ENCODE assay signal across 11 cellular contexts in the genomic region with DNA sequence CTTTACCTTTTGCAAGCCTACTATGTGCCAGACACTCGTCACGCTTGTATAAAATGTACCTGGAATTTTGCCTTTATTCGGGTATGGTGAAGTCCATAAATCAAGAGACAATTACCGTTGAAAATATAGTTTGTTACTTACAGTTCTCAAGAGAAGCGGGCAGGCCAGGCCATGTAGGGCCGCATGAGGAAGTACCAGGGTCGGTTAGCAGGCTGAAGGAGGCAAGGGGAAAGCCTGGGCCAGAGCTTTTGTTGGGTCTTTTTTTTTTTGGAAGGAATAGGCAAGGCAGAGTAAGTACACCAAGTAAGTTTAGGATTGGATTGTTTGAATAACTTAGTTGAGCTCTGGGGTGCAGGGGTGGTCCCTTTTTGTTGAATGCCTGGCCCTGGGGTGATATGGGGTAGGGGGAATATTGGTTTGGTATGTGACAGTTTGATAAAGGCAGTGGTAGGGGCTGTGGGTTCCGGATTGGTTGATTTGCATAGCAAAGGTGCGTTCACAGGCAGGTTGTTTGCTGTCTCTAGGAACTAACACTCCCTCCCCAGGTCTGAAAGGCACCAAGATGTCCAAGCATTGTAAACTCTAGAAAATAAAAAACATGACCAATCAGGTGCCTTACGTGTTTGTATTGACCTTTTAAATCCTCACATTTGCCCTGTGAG.
A peak's percentile ranks its signal among the peaks of the same experiment; 100 is the strongest.
DNase-seq lines count a peak whose midpoint lies in the region; ATAC-seq and TF ChIP-seq lines count a peak whose summit lies in the region.
"Had no signal": no experiment of that assay in that cellular context is flagged by ENCODE, and none has a peak within 500 bp of the region (broad histone marks: within the 10 kb centered on the region; RNA-seq: fewer than 3 reads in every experiment).

No MANE protein-coding gene starts in this region.

- no peak for TF ChIP-seq POLR2A in tibial nerve (IDR thresholded peaks at IDR 0.05)

- WGBS in mesendoderm (ENCODE audit: extremely low coverage, insufficient coverage, low lambda C conversion rate) = no CpG with 5 or more reads among the region's 10 CpGs
- WGBS in tibial nerve, 2 donors = 82% methylated on average over 10 of the region's 10 CpGs

- H3F3A ChIP-seq in OCI-LY1 (ENCODE audit: insufficient read depth, low read length) = no peaks in the 10 kb centered on the region

- H3K27me3 ChIP-seq in H7 (ENCODE audit: control insufficient read depth, insufficient read depth, low read length) (no peaks in the 10 kb centered on the region), OCI-LY1 (ENCODE audit: insufficient read depth, low read length) (no peaks in the 10 kb centered on the region; the same call in 1 of the 2 replicates), mesendoderm (ENCODE audit: insufficient read depth, low read length, poor library complexity) (no peaks in the 10 kb centered on the region), tibial nerve (no peaks in the 10 kb centered on the region)

- H3K4me3 ChIP-seq in H7 (ENCODE audit: insufficient read depth, low read depth, low read length) (no peak overlapping the region), OCI-LY1 (ENCODE audit: low read depth, low read length, poor library complexity, severe bottlenecking) (peak overlapping the region; percentile 40), mesendoderm (ENCODE audit: low read length) (no peak overlapping the region), tibial nerve (no peak overlapping the region)
- H3K4me3 ChIP-seq: GM12878 had no signal

- peaks cover 47% of the 10 kb centered on the region for H3K4me1 ChIP-seq in OCI-LY1 (ENCODE audit: insufficient read depth, low read length, severe bottlenecking)
- peaks cover 16% of the 10 kb centered on the region for H3K4me1 ChIP-seq in mesendoderm (ENCODE audit: control insufficient read depth, low read depth, low read length)
- H3K4me1 ChIP-seq in tibial nerve = no peaks in the 10 kb centered on the region

- H3K4ac ChIP-seq in mesendoderm (ENCODE audit: low read depth, low read length) = no peak overlapping the region

- no peaks in the 10 kb centered on the region for H3K36me3 ChIP-seq in H7 (replicated peaks; ENCODE audit: control insufficient read depth, insufficient read depth, low read length)
- no peaks in the 10 kb centered on the region; the same call in 1 of the 2 replicates for H3K36me3 ChIP-seq in OCI-LY1 (ENCODE audit: insufficient read depth, low read length)
- H3K36me3 ChIP-seq in mesendoderm (ENCODE audit: control insufficient read depth, insufficient read depth, low read length) = no peaks in the 10 kb centered on the region
- H3K36me3 ChIP-seq in tibial nerve = no peaks in the 10 kb centered on the region

- H4K20me1 ChIP-seq in OCI-LY1 (ENCODE audit: insufficient read depth, low read length) = no peaks in the 10 kb centered on the region

- H3K23ac ChIP-seq in mesendoderm (ENCODE audit: low read length) = no peak overlapping the region

- no peak overlapping the region for H4K5ac ChIP-seq in mesendoderm (ENCODE audit: low read length)

- H3K9ac ChIP-seq in OCI-LY1 (ENCODE audit: low read length) (peak overlapping the region; percentile 22; the same call in 1 of the 2 replicates), mesendoderm (ENCODE audit: low read length) (peak overlapping the region; percentile 5)

- H3K18ac ChIP-seq in mesendoderm (ENCODE audit: low read length) = peak overlapping the region; percentile 41

- H3K27ac ChIP-seq in OCI-LY1 (ENCODE audit: low read depth, low read length, poor library complexity, severe bottlenecking) = peak overlapping the region; percentile 44
- H3K27ac ChIP-seq in mesendoderm (ENCODE audit: low read depth, low read length) = no peak overlapping the region
- H3K27ac ChIP-seq in tibial nerve = no peak overlapping the region

- no peaks in the 10 kb centered on the region for H3K9me3 ChIP-seq in OCI-LY1 (ENCODE audit: low read length)
- peaks cover 0 to 12% (median 0%) of the 10 kb centered on the region in 4 donors for H3K9me3 ChIP-seq in tibial nerve

- peaks cover 19% of the 10 kb centered on the region for H3K79me1 ChIP-seq in mesendoderm (ENCODE audit: low read length)

- TF ChIP-seq CTCF in OCI-LY1 (IDR thresholded peaks at IDR 0.05; ENCODE audit: low read length) (no peak), tibial nerve (IDR thresholded peaks at IDR 0.05) (no peak)

- no peak overlapping the region for H2BK15ac ChIP-seq in mesendoderm (replicated peaks; ENCODE audit: low read depth)

- no peak for TF ChIP-seq EP300 in tibial nerve (IDR thresholded peaks at IDR 0.05)

- H2BK5ac ChIP-seq in mesendoderm (ENCODE audit: low read length) = no peak overlapping the region

- H3K79me2 ChIP-seq in OCI-LY1 (ENCODE audit: insufficient read depth, low read length) = no peaks in the 10 kb centered on the region
- H3K79me2 ChIP-seq in mesendoderm (ENCODE audit: control insufficient read depth, insufficient read depth, low read length) = peaks cover 10% of the 10 kb centered on the region

- H2BK120ac ChIP-seq in mesendoderm (ENCODE audit: low read depth, low read length) = no peak overlapping the region

- no peak overlapping the region for H2AFZ ChIP-seq in OCI-LY1 (ENCODE audit: low read length)

- DNase-seq in CMK (ENCODE audit: low read depth) (peak; percentile 24), H7 (peak; percentile 31), mesendoderm (no peak), NCI-H446 treated with DMSO at 0.1 percent for 48 hours (lab: John Stamatoyannopoulos, UW) (no peak), tibial nerve (ENCODE audit: low spot score in 2 of 2) (no peak)
- DNase-seq: C1 segment of cervical spinal cord; CD4-positive, alpha-beta T cell; DMS79 had no signal

- H3K4me2 ChIP-seq in OCI-LY1 (ENCODE audit: low read length) = peak overlapping the region; percentile 17; the same call in 1 of the 2 replicates
- H3K4me2 ChIP-seq in mesendoderm (ENCODE audit: low read length) = no peak overlapping the region

- ATAC-seq in HG03521 (IDR thresholded peaks at IDR 0.05; ENCODE audit: unreplicated experiment) = no peak
- ATAC-seq: GM12878 had no signal

- peak overlapping the region; percentile 57 for H3K56ac ChIP-seq in mesendoderm (ENCODE audit: low read length)

- no peak overlapping the region for H4K8ac ChIP-seq in mesendoderm (ENCODE audit: low read depth, low read length)

- peak overlapping the region; percentile 80 for H2AK5ac ChIP-seq in mesendoderm (ENCODE audit: low read length)

- no peaks in the 10 kb centered on the region for H3K9me2 ChIP-seq in OCI-LY1 (ENCODE audit: low read depth, low read length)

Comparison
In these comparisons a context has a peak if more than half of its experiments do, and no peak if none do; other contexts are left out.
1. DNase-seq: peak in CMK (single experiment) and H7 (single experiment); none in mesendoderm (single experiment), NCI-H446 treated with DMSO at 0.1 percent for 48 hours (single experiment) and tibial nerve (0 of 2).